13 cellular contexts compared by ENCODE assay signal in the genomic region with DNA sequence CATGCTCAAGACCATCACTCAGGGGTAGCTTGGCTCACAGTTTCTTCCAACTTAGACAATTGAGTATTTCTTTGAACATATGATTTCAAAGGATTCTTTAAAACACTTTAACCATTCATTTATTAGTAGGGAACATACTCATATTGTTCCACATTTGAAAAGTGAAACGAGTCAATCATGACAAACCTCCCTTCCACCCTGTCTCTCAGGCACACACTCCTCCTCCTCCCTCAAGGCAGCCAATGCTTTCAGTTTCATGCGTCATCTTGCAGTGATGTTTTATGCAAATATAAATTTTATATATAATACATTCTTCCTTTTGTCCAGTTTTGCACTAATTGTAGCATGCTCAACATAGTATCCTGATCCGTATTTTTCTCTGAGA.
DNase-seq lines count a peak whose midpoint lies in the region; ATAC-seq, FAIRE-seq and TF ChIP-seq lines count a peak whose summit lies in the region.
"Had no signal": no experiment of that assay in that cellular context is flagged by ENCODE, and none has a peak within 500 bp of the region (broad histone marks: within the 10 kb centered on the region; RNA-seq: fewer than 3 reads in every experiment).

No MANE protein-coding gene starts in this region.

- H3K9me3 ChIP-seq in HepG2 (ENCODE audit: low read length) (no peaks in the 10 kb centered on the region), A673 (ENCODE audit: low read depth, low read length, poor library complexity, severe bottlenecking) (no peaks in the 10 kb centered on the region)
- H3K9me3 ChIP-seq: heart left ventricle had no signal

- TF ChIP-seq CTCF in CD14-positive monocyte (IDR thresholded peaks at IDR 0.05): no peak
- TF ChIP-seq CTCF in HepG2 (CRISPR knock-in tag; IDR thresholded peaks at IDR 0.05): no peak
- no peak for TF ChIP-seq CTCF in A673 (conservative IDR thresholded peaks at IDR 0.05; ENCODE audit: low read depth, low read length)

- BruUV-seq in HepG2 (replicated peaks; lab: Mats Ljungman, UMichigan) (no TSS peak), A673 (replicated peaks; lab: Mats Ljungman, UMichigan) (no TSS peak)

- H3K27ac Mint-ChIP-seq in CD14-positive monocyte: peak overlapping the region; percentile 86 to 97 (median 95)
- H3K27ac Mint-ChIP-seq: CD4-positive, alpha-beta T cell; naive thymus-derived CD8-positive, alpha-beta T cell had no signal

- peaks cover 0 to 2% (median 0%) of the 10 kb centered on the region in 7 donors for H3K9me3 Mint-ChIP-seq in CD14-positive monocyte
- H3K9me3 Mint-ChIP-seq: CD4-positive, alpha-beta T cell had no signal

- DNase-seq in CD14-positive monocyte (ENCODE audit: low spot score) (peak; percentile 66), HepG2 (ENCODE audit: low spot score) (no peak), head of caudate nucleus (no peak), NCI-H1105 treated with DMSO at 0.1 percent for 48 hours (lab: John Stamatoyannopoulos, UW) (no peak), A673 (ENCODE audit: low spot score) (no peak)
- DNase-seq: CD4-positive, alpha-beta T cell; H7; heart left ventricle; naive thymus-derived CD8-positive, alpha-beta T cell; NCI-H1048 had no signal

- H3K36me3 ChIP-seq in HepG2 (replicated peaks in 1 of 2; ENCODE audit: control insufficient read depth in 1 of 2, insufficient read depth in 2 of 2, low read length in 2 of 2): no peaks in the 10 kb centered on the region
- H3K36me3 ChIP-seq in A673 (ENCODE audit: insufficient read depth, low read length, poor library complexity, severe bottlenecking): no peaks in the 10 kb centered on the region
- H3K36me3 ChIP-seq: heart left ventricle had no signal

- FAIRE-seq in HepG2 (lab: Jason Lieb, UNC): no peak

- no peaks in the 10 kb centered on the region for H3K27me3 ChIP-seq in HepG2 (ENCODE audit: control insufficient read depth in 1 of 2, insufficient read depth in 2 of 2, low read length in 2 of 2)
- H3K27me3 ChIP-seq in A673 (replicated peaks; ENCODE audit: insufficient read depth, low read depth, low read length, poor library complexity): no peaks in the 10 kb centered on the region
- H3K27me3 ChIP-seq: heart left ventricle had no signal

- no peaks in the 10 kb centered on the region for H3K79me2 ChIP-seq in HepG2 (ENCODE audit: insufficient read depth, low read length)

- H3K9ac ChIP-seq in HepG2 (ENCODE audit: insufficient read depth, low read depth, low read length): no peak overlapping the region

- peak overlapping the region in 1 of 2 donors; percentile 72 for H3K4me3 Mint-ChIP-seq in CD14-positive monocyte
- H3K4me3 Mint-ChIP-seq: CD4-positive, alpha-beta T cell; naive thymus-derived CD8-positive, alpha-beta T cell had no signal

- H3K36me3 Mint-ChIP-seq in CD14-positive monocyte: peaks cover 0 to 3% of the 10 kb centered on the region in 2 donors
- H3K36me3 Mint-ChIP-seq: naive thymus-derived CD8-positive, alpha-beta T cell had no signal

- no peak overlapping the region for H3K4me2 ChIP-seq in HepG2 (ENCODE audit: low read depth, low read length)

- H3K4me1 ChIP-seq in HepG2 (ENCODE audit: insufficient read depth, low read length) (peaks cover 65% of the 10 kb centered on the region), A673 (ENCODE audit: insufficient read depth, low read length, poor library complexity, severe bottlenecking) (no peaks in the 10 kb centered on the region)

- ATAC-seq in GM19023 (IDR thresholded peaks at IDR 0.05; ENCODE audit: unreplicated experiment) (peak; percentile 58), HG02642 (IDR thresholded peaks at IDR 0.05; ENCODE audit: poor library complexity, unreplicated experiment) (peak; percentile 56), HG03571 (IDR thresholded peaks at IDR 0.05; ENCODE audit: unreplicated experiment) (peak; percentile 85), HepG2 (no peak)
- ATAC-seq: heart left ventricle; naive thymus-derived CD8-positive, alpha-beta T cell had no signal

- peaks cover 0 to 9% (median 0%) of the 10 kb centered on the region in 3 donors for H3K27me3 Mint-ChIP-seq in CD14-positive monocyte (ENCODE audit: low read depth in 3 of 3)
- H3K27me3 Mint-ChIP-seq: CD4-positive, alpha-beta T cell had no signal

- in situ Hi-C loops in HepG2 (cut with HindIII; ENCODE audit: extremely low pct_ligation_motif_present, low pct_unique_long_range_greater_than_20kb): no loop called here

- H3K27ac ChIP-seq in HepG2 (ENCODE audit: extremely low read length, insufficient read depth, low read length) (no peak overlapping the region), A673 (ENCODE audit: low read depth, low read length, poor library complexity, severe bottlenecking) (no peak overlapping the region)

- CTCF ChIA-PET in HepG2 (lab: Yijun Ruan, JAX; ENCODE audit: low intra/inter-chr PET ratio, low total read pairs): no interaction called here
- CTCF ChIA-PET in A673 (lab: Charles Lee): no interaction called here

- H3K4me3 ChIP-seq in HepG2 (replicated peaks in 1 of 3; ENCODE audit: insufficient read depth in 1 of 3, low read depth in 2 of 3, low read length in 3 of 3) (no peak overlapping the region), A673 (ENCODE audit: low read depth, low read length, poor library complexity, severe bottlenecking) (no peak overlapping the region)
- H3K4me3 ChIP-seq: heart left ventricle had no signal

- H3K4me1 Mint-ChIP-seq in CD14-positive monocyte: peaks cover 67% of the 10 kb centered on the region

- POLR2A ChIA-PET in HepG2 (lab: Yijun Ruan, JAX): no interaction called here
- POLR2A ChIA-PET in A673 (lab: Charles Lee; ENCODE audit: low non-redundant PET): no interaction called here

- intact Hi-C loops in CD14-positive monocyte (cut with micrococcal nuclease) (loop anchor here in 1 of 2 donors (2.0 to 5.0 kb wide), 2 partner anchors 28 to 35 kb away; no protein-coding TSS in a partner anchor), HepG2 (cut with micrococcal nuclease; ENCODE audit: unreplicated experiment) (no loop called here), head of caudate nucleus (cut with DNase I) (no loop called here), A673 (cut with micrococcal nuclease; ENCODE audit: unreplicated experiment) (no loop called here)

- WGBS in HepG2 (ENCODE audit: low lambda C conversion rate): 79% methylated on average over 3 of the region's 3 CpGs

- no peak overlapping the region for H2AFZ ChIP-seq in HepG2 (ENCODE audit: low read length)

- no peak for TF ChIP-seq RAD21 in HepG2 (CRISPR knock-in tag; IDR thresholded peaks at IDR 0.05)

- TF ChIP-seq POLR2A in HepG2 (IDR thresholded peaks at IDR 0.05; ENCODE audit: insufficient read depth in 1 of 2, low read depth in 2 of 2, low read length in 2 of 2): no peak

- TF ChIP-seq EP300 in HepG2 (IDR thresholded peaks at IDR 0.05; ENCODE audit: low read depth in 2 of 2, low read length in 2 of 2): no peak
- no peak for TF ChIP-seq EP300 in HepG2 (CRISPR knock-in tag; IDR thresholded peaks at IDR 0.05; ENCODE audit: borderline replicate concordance)

- H4K20me1 ChIP-seq in HepG2 (ENCODE audit: insufficient read depth, low read length): no peaks in the 10 kb centered on the region

TF ChIP-seq in HepG2, 621 proteins besides CTCF, POLR2A, EP300 and RAD21 (continues in another document):
- TF ChIP-seq NFE2 (CRISPR knock-in tag; IDR thresholded peaks at IDR 0.05): no peak
- no peak for TF ChIP-seq MYPOP (CRISPR knock-in tag; IDR thresholded peaks at IDR 0.05)
- no peak for TF ChIP-seq ZBTB20 (CRISPR knock-in tag; IDR thresholded peaks at IDR 0.05; ENCODE audit: borderline replicate concordance, low read depth)
- TF ChIP-seq ARID3A (IDR thresholded peaks at IDR 0.05; ENCODE audit: low read depth, low read length): no peak
- no peak for TF ChIP-seq CCDC6 (CRISPR knock-in tag; IDR thresholded peaks at IDR 0.05)
- no peak for TF ChIP-seq ETV6 (CRISPR knock-in tag; conservative IDR thresholded peaks at IDR 0.05)
